1 cellular context compared by ENCODE assay signal in the genomic region with DNA sequence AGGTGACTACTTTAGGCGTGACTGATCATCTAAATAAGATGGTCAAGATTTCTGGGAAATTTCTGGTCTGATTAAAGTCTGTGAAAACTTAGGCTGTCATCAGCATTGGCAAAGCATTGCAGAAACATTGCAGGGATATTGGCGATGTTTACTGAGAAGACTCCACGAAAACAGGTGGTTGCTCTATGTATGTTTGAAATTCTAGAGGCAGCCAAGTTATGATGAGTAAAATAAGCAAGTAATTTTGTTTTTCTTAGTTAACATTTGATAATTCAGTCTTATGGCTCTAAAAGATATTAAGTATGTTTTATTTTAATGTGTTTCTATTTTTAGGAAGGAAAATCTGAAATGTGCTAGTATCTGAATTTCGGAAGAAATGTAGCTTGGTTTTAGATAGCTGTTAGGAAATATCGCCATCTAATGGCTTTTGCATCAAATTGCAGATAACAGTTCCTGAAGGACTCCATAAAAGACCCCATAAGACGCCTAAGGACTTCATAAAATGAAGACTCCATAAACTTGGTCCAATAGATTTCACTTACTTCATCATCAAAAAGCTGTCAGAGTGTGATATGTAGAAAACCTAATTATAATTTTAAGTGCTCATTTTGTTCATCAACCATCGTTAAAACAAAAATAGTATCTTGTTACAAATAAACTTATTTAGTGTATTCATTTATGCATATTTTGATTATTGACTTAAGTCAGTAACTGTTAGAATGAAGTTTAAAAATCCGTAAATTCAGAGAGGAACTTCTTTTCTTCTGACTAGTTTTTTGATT.
TF ChIP-seq lines count a peak whose summit lies in the region.

No MANE protein-coding gene starts in this region.

TF ChIP-seq in K562, 482 proteins besides CTCF, POLR2A, EP300 and RAD21 (continued from another document):
- TF ChIP-seq JUND (IDR thresholded peaks at IDR 0.05; ENCODE audit: borderline replicate concordance, low read depth, low read length) (no peak), JUND (tag; IDR thresholded peaks at IDR 0.05; ENCODE audit: borderline replicate concordance, low read depth, low read length) (no peak), ARID1B (IDR thresholded peaks at IDR 0.05) (no peak), SAP30 (IDR thresholded peaks at IDR 0.05; ENCODE audit: borderline replicate concordance, insufficient read depth, low read depth, low read length, poor library complexity, severe bottlenecking) (no peak)
